17 cellular contexts compared by ENCODE assay signal in the genomic region with DNA sequence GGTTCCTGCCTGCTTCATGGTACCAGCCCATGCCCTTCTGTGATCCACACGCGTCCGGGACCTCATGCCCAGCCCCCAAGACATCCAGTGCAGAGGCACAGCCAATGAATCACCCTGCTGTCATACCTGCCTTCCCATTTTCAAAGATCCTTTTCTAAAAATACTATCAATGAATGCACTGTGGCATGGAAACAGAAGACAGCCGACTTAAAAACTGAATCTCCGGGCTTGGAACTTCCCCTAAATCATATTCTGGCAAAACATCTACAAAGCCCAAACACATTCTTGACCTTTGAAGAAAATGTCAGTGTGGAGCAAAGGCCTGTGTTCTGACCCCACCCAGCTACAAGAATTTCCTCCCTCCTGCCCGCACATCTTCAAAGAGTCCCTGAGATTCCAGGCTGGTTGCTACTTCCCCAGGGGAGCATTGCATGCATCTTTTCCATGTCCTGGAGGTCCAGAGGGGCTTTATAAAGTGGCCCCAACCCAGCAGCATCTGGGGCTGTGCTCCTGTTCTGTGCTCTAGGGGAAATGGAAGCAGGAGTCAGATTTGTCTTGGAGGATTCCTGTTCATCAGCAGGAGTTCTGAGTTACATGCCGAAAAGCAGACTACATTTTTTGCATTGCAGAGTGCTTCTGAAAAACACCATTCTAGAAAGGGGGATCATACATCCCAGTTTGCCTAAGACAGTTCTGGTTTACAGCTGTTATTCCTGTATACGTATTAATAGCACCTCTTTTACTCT.
DNase-seq lines count a peak whose midpoint lies in the region; ATAC-seq, FAIRE-seq and TF ChIP-seq lines count a peak whose summit lies in the region.
"Had no signal": no experiment of that assay in that cellular context is flagged by ENCODE, and none has a peak within 500 bp of the region (broad histone marks: within the 10 kb centered on the region; RNA-seq: fewer than 3 reads in every experiment).

No MANE protein-coding gene starts in this region.

- no peaks in the 10 kb centered on the region for H3K36me3 Mint-ChIP-seq in chondrocyte (ENCODE audit: low read depth)

- TF ChIP-seq CTCF in A549 (IDR thresholded peaks at IDR 0.05), result no peak
- no peak for TF ChIP-seq CTCF in chondrocyte (IDR thresholded peaks at IDR 0.05)
- no peak for TF ChIP-seq CTCF in MM.1S (IDR thresholded peaks at IDR 0.05; ENCODE audit: low read length)

- H3K9me3 Mint-ChIP-seq in chondrocyte (ENCODE audit: low read depth), result peaks cover 3% of the 10 kb centered on the region
- H3K9me3 Mint-ChIP-seq: activated T-cell treated with anti-CD3 and anti-CD28 coated beads, Interleukin-2, amount 50 U/mL, for 72 hours had no signal

- peak overlapping the region; percentile 46 to 59 for H2BK12ac ChIP-seq in mesenchymal stem cell (ENCODE audit: low read length in 2 of 2)

- FAIRE-seq in A549 (lab: Jason Lieb, UNC) (no peak), HTR-8/SVneo (lab: Jason Lieb, UNC) (no peak)

- peak; percentile 67 to 76; a peak in 5 of 6 replicates for ATAC-seq in A549
- no peak for ATAC-seq in HG02623 (IDR thresholded peaks at IDR 0.05; ENCODE audit: unreplicated experiment)
- ATAC-seq: activated T-cell treated with anti-CD3 and anti-CD28 coated beads, Interleukin-2, amount 50 U/mL, for 72 hours had no signal

- no peak overlapping the region for H2BK120ac ChIP-seq in mesenchymal stem cell (ENCODE audit: low read depth, low read length)

- no peak overlapping the region for H2BK5ac ChIP-seq in mesenchymal stem cell (ENCODE audit: low read depth, low read length, poor library complexity, severe bottlenecking)

- no peak for TF ChIP-seq RAD21 in A549 (conservative IDR thresholded peaks at IDR 0.05 in 1 of 2, IDR thresholded peaks at IDR 0.05 in 1 of 2)

- H3K27me3 Mint-ChIP-seq in chondrocyte (ENCODE audit: low read depth), result no peaks in the 10 kb centered on the region
- H3K27me3 Mint-ChIP-seq: IgD-negative memory B cell had no signal

- TF ChIP-seq POLR2A in A549 (IDR thresholded peaks at IDR 0.05; ENCODE audit: low read length), result no peak

- H3F3A ChIP-seq in MM.1S (ENCODE audit: insufficient read depth, low read length), result no peaks in the 10 kb centered on the region

- H4K20me1 ChIP-seq in MM.1S (ENCODE audit: insufficient read depth, low read length), result no peaks in the 10 kb centered on the region

- CTCF ChIA-PET in A549 (lab: Yijun Ruan, JAX), result interaction anchor here (1.6 kb wide), 1 partner anchor 51 kb away, joined by 5 read pairs; no protein-coding TSS in a partner anchor

- H3K9me2 ChIP-seq in MM.1S (replicated peaks; ENCODE audit: insufficient read depth, low read length), result no peaks in the 10 kb centered on the region

- 8% methylated on average over 8 of the region's 8 CpGs for WGBS in A549 (ENCODE audit: missing lambda C conversion rate)
- WGBS in mesenchymal stem cell, result 15% methylated on average over 8 of the region's 8 CpGs

- H4K8ac ChIP-seq in mesenchymal stem cell (ENCODE audit: low read length), result peak overlapping the region; percentile 46

- H3K9me3 ChIP-seq in A549 (no peaks in the 10 kb centered on the region), mesenchymal stem cell (ENCODE audit: control insufficient read depth, low read length) (no peaks in the 10 kb centered on the region), MM.1S (replicated peaks; ENCODE audit: insufficient read depth, low read length) (no peaks in the 10 kb centered on the region)

- no peak overlapping the region for H3K14ac ChIP-seq in mesenchymal stem cell (ENCODE audit: low read length in 2 of 2)

- H3K18ac ChIP-seq in mesenchymal stem cell (ENCODE audit: low read depth in 1 of 2, low read length in 2 of 2), result peak overlapping the region; percentile 63 to 77

- H3K36me3 ChIP-seq in mesenchymal stem cell (ENCODE audit: control insufficient read depth in 1 of 2, insufficient read depth in 2 of 2, low read depth in 1 of 2, low read length in 2 of 2) (no peaks in the 10 kb centered on the region), MM.1S (replicated peaks; ENCODE audit: insufficient read depth, low read length) (no peaks in the 10 kb centered on the region)

- no peak overlapping the region for H4K91ac ChIP-seq in mesenchymal stem cell (ENCODE audit: low read length)

- H3K4ac ChIP-seq in mesenchymal stem cell (ENCODE audit: low read depth in 1 of 2, low read length in 2 of 2), result no peak overlapping the region

- H3K4me1 ChIP-seq in A549, result peaks cover 44% of the 10 kb centered on the region
- H3K4me1 ChIP-seq in mesenchymal stem cell (ENCODE audit: control insufficient read depth, insufficient read depth, low read depth, low read length), result peaks cover 31% of the 10 kb centered on the region
- no peaks in the 10 kb centered on the region for H3K4me1 ChIP-seq in MM.1S (ENCODE audit: low read length)

- DNase-seq in A549 (ENCODE audit: low read depth in 1 of 2, low spot score in 1 of 2) (peak; percentile 32 to 41), HT-29 (ENCODE audit: low spot score) (peak; percentile 25), chondrocyte (ENCODE audit: low spot score) (no peak), mesenchymal stem cell (peak; percentile 53), HTR-8/SVneo (ENCODE audit: insufficient read length, low spot score) (no peak), MM.1S (no peak), Ammon's horn (ENCODE audit: low spot score) (no peak)
- DNase-seq: activated CD4-positive, alpha-beta T cell treated with anti-CD3 and anti-CD28 coated beads for 1 hour; activated T-cell treated with anti-CD3 and anti-CD28 coated beads, Interleukin-2, amount 50 U/mL, for 72 hours; AML-193; NCI-H1694 treated with DMSO at 0.1 percent for 48 hours; NCI-H774; stimulated activated CD4-positive, alpha-beta T cell treated with anti-CD3 and anti-CD28 coated beads, Interleukin-1b, Interleukin-23, amount 100 ng/mL, for 48 hours had no signal

- H2BK15ac ChIP-seq in mesenchymal stem cell (ENCODE audit: low read depth, poor library complexity, severe bottlenecking), result no peak overlapping the region

- no peak overlapping the region for H3K23ac ChIP-seq in mesenchymal stem cell (ENCODE audit: low read length in 2 of 2)

- H3K79me2 ChIP-seq in MM.1S (ENCODE audit: low read length), result no peaks in the 10 kb centered on the region
- H3K79me2 ChIP-seq: hepatocyte had no signal

- no peak overlapping the region for H3K9ac ChIP-seq in mesenchymal stem cell (ENCODE audit: low read length)
- H3K9ac ChIP-seq in MM.1S (ENCODE audit: low read length), result no peak overlapping the region

- peak overlapping the region; percentile 76 for H3K4me2 ChIP-seq in A549
- peak overlapping the region; percentile 36 for H3K4me2 ChIP-seq in mesenchymal stem cell (ENCODE audit: low read length, poor library complexity, severe bottlenecking)
- no peak overlapping the region for H3K4me2 ChIP-seq in MM.1S (ENCODE audit: low read depth, low read length)
- H3K4me2 ChIP-seq: hepatocyte had no signal

- POLR2A ChIA-PET in A549 (lab: Yijun Ruan, JAX), result no interaction called here

- TF ChIP-seq EP300 in A549 (IDR thresholded peaks at IDR 0.05), result peak in 1 of 2 experiments; percentile 40; a peak in 1 of 5 replicates

- peaks cover 68% of the 10 kb centered on the region for H3K4me1 Mint-ChIP-seq in chondrocyte (ENCODE audit: low read depth)

- H3K4me3 ChIP-seq in A549 (0 out of 3 replicates have a peak overlapping the region, but pooled peaks have one; percentile 3), mesenchymal stem cell (ENCODE audit: insufficient read depth in 1 of 2, low read depth in 1 of 2, low read length in 2 of 2) (no peak overlapping the region), MM.1S (ENCODE audit: low read length) (no peak overlapping the region)
- H3K4me3 ChIP-seq: hepatocyte, SK-N-MC had no signal

- H3K27ac ChIP-seq in A549 (peak overlapping the region; percentile 38 to 84), mesenchymal stem cell (ENCODE audit: low read length, poor library complexity, severe bottlenecking) (peak overlapping the region; percentile 9), MM.1S (ENCODE audit: low read length) (no peak overlapping the region)
- H3K27ac ChIP-seq: hepatocyte, SK-N-MC had no signal

- H3K27me3 ChIP-seq in mesenchymal stem cell (ENCODE audit: control insufficient read depth in 1 of 2, insufficient read depth in 1 of 2, low read length in 2 of 2) (no peaks in the 10 kb centered on the region), MM.1S (replicated peaks; ENCODE audit: insufficient read depth, low read length) (no peaks in the 10 kb centered on the region)

- peak overlapping the region; percentile 86 for H3K27ac Mint-ChIP-seq in chondrocyte (ENCODE audit: unreplicated experiment)
- H3K27ac Mint-ChIP-seq: activated T-cell treated with anti-CD3 and anti-CD28 coated beads, Interleukin-2, amount 50 U/mL, for 72 hours; IgD-negative memory B cell had no signal

- H3K79me1 ChIP-seq in mesenchymal stem cell (replicated peaks; ENCODE audit: low read length, poor library complexity, severe bottlenecking), result no peaks in the 10 kb centered on the region

- H3K4me3 Mint-ChIP-seq in chondrocyte (ENCODE audit: unreplicated experiment), result peak overlapping the region; percentile 43
- H3K4me3 Mint-ChIP-seq: activated T-cell treated with anti-CD3 and anti-CD28 coated beads, Interleukin-2, amount 50 U/mL, for 72 hours; IgD-negative memory B cell had no signal

- no peak overlapping the region for H2AK5ac ChIP-seq in mesenchymal stem cell (ENCODE audit: low read length, severe bottlenecking)

- H2AFZ ChIP-seq in mesenchymal stem cell (ENCODE audit: low read depth, low read length) (no peak overlapping the region), MM.1S (ENCODE audit: low read length) (no peak overlapping the region)
- H2AFZ ChIP-seq: hepatocyte had no signal

TF ChIP-seq in A549, 52 proteins besides CTCF, POLR2A, EP300 and RAD21 (continues in another document):
- no peak for TF ChIP-seq RARB (CRISPR knock-in tag; IDR thresholded peaks at IDR 0.05)
- no peak for TF ChIP-seq CEBPB (IDR thresholded peaks at IDR 0.05)
- TF ChIP-seq MYC (IDR thresholded peaks at IDR 0.05; ENCODE audit: borderline replicate concordance, low read length), result no peak
- no peak for TF ChIP-seq NFE2L2 (conservative IDR thresholded peaks at IDR 0.05; ENCODE audit: low read length)
- TF ChIP-seq, protein P1, sequence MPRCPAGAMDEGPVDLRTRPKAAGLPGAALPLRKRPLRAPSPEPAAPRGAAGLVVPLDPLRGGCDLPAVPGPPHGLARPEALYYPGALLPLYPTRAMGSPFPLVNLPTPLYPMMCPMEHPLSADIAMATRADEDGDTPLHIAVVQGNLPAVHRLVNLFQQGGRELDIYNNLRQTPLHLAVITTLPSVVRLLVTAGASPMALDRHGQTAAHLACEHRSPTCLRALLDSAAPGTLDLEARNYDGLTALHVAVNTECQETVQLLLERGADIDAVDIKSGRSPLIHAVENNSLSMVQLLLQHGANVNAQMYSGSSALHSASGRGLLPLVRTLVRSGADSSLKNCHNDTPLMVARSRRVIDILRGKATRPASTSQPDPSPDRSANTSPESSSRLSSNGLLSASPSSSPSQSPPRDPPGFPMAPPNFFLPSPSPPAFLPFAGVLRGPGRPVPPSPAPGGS (IDR thresholded peaks at IDR 0.05), result no peak
- peak; percentile 29; the same call in 1 of the 2 replicates for TF ChIP-seq JUNB (IDR thresholded peaks at IDR 0.05)
- TF ChIP-seq, protein P2, sequence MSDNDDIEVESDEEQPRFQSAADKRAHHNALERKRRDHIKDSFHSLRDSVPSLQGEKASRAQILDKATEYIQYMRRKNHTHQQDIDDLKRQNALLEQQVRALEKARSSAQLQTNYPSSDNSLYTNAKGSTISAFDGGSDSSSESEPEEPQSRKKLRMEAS (IDR thresholded peaks at IDR 0.05), result peak; percentile 45; the same call in 1 of the 2 replicates

Comparison
In these comparisons a context has a peak if more than half of its experiments do, and no peak if none do; other contexts are left out.
1. DNase-seq: peak in A549 (2 of 2), HT-29 (single experiment) and mesenchymal stem cell (single experiment); none in chondrocyte (single experiment), HTR-8/SVneo (single experiment), MM.1S (single experiment) and Ammon's horn (single experiment).